9 cellular contexts compared by ENCODE assay signal in genomic region chr13:73058432-73058740, GRCh38. TPM values are rescaled to one million over a fixed set of nuclear protein-coding genes. Genes with fewer than 3 reads are reported as not detected.
DNase-seq lines count a peak whose midpoint lies in the region; ATAC-seq, FAIRE-seq and TF ChIP-seq lines count a peak whose summit lies in the region.
"Had no signal": no experiment of that assay in that cellular context is flagged by ENCODE, and none has a peak within 500 bp of the region (broad histone marks: within the 10 kb centered on the region; RNA-seq: fewer than 3 reads in every experiment).

No MANE protein-coding gene starts in this region.

- 3% methylated on average over 8 of the region's 8 CpGs for WGBS in esophagus muscularis mucosa

- H3K4me2 ChIP-seq in skeletal muscle satellite cell (ENCODE audit: low read length) = peak overlapping the region; percentile 81

- H3K9ac ChIP-seq in skeletal muscle satellite cell (ENCODE audit: low read depth, low read length) = peak overlapping the region; percentile 56

- H3K4me3 ChIP-seq in GM08714 (ENCODE audit: low read length) (peak overlapping the region; percentile 47; the same call in 1 of the 2 replicates), MG63 (peak overlapping the region; percentile 80), esophagus muscularis mucosa (peak overlapping the region; percentile 82 to 92 (median 87)), skeletal muscle satellite cell (ENCODE audit: low read length) (peak overlapping the region; percentile 77)

- TF ChIP-seq CTCF in esophagus muscularis mucosa (IDR thresholded peaks at IDR 0.05) = no peak

- no peak for TF ChIP-seq EP300 in esophagus muscularis mucosa (IDR thresholded peaks at IDR 0.05)

- H3K9me3 ChIP-seq in MG63 (no peaks in the 10 kb centered on the region), esophagus muscularis mucosa (no peaks in the 10 kb centered on the region), skeletal muscle satellite cell (replicated peaks; ENCODE audit: low read length) (no peaks in the 10 kb centered on the region)

- H3K27me3 ChIP-seq in MG63 (no peaks in the 10 kb centered on the region), esophagus muscularis mucosa (peaks cover 0 to 3% (median 0%) of the 10 kb centered on the region in 4 donors), skeletal muscle satellite cell (ENCODE audit: control insufficient read depth, insufficient read depth, low read length) (no peaks in the 10 kb centered on the region)

- no peak for DNase-seq in MG63
- no peak for DNase-seq in esophagus muscularis mucosa (ENCODE audit: extremely low spot score)
- DNase-seq in AG08396 (ENCODE audit: low spot score) = no peak
- no peak for DNase-seq in urothelium cell line (ENCODE audit: low spot score)
- no peak for DNase-seq in NCI-H1092 treated with DMSO at 0.1 percent for 48 hours (lab: John Stamatoyannopoulos, UW)

- ATAC-seq in GM21576 (IDR thresholded peaks at IDR 0.05; ENCODE audit: unreplicated experiment) = peak; percentile 13

- peak overlapping the region; percentile 32 to 80 (median 75) for H3K27ac ChIP-seq in esophagus muscularis mucosa (replicated peaks in 1 of 4)

- no peak for FAIRE-seq in urothelium cell line (lab: Jason Lieb, UNC)
- FAIRE-seq: TTC549 had no signal

- intact Hi-C loops in esophagus muscularis mucosa (cut with DNase I) = loop anchor here (10.0 kb wide), 2 partner anchors 226 to 646 kb away; no protein-coding TSS in a partner anchor

- peaks cover 16% of the 10 kb centered on the region for H3K36me3 ChIP-seq in MG63
- peaks cover 0 to 3% (median 0%) of the 10 kb centered on the region in 4 donors for H3K36me3 ChIP-seq in esophagus muscularis mucosa
- peaks cover 12% of the 10 kb centered on the region for H3K36me3 ChIP-seq in skeletal muscle satellite cell (ENCODE audit: insufficient read depth, low read length)

- H3K4me1 ChIP-seq in esophagus muscularis mucosa = peaks cover 6 to 19% (median 18%) of the 10 kb centered on the region in 4 donors
- H3K4me1 ChIP-seq in skeletal muscle satellite cell (ENCODE audit: control insufficient read depth, insufficient read depth, low read length) = peaks cover 34% of the 10 kb centered on the region

- no peak for TF ChIP-seq POLR2A in esophagus muscularis mucosa (IDR thresholded peaks at IDR 0.05; ENCODE audit: low read depth)

RNA-seq across cellular contexts. Expression of gene KLF5, which starts 0.4 kb away (rescaled TPM):
- total RNA-seq in MG63 (2014; rRNA removed; shearing (Covaris generic); ENCODE audit: low replicate concordance) = 2.6 and 4.4 TPM in 2 replicates
- 1 to 10 TPM; 2.3 to 8.3 (median 4.7) TPM for total RNA-seq in esophagus muscularis mucosa
- total RNA-seq in skeletal muscle satellite cell (2012; rRNA removed) = 1.3 and 3.7 TPM in 2 replicates
